Comparison of ENCODE assay signal across 19 cellular contexts in genomic region chr16:85825326-85825725, GRCh38. TPM values are rescaled to one million over a fixed set of nuclear protein-coding genes. Genes with fewer than 3 reads are reported as not detected.
DNase-seq lines count a peak whose midpoint lies in the region; ATAC-seq, FAIRE-seq and TF ChIP-seq lines count a peak whose summit lies in the region.
"Had no signal": no experiment of that assay in that cellular context is flagged by ENCODE, and none has a peak within 500 bp of the region (broad histone marks: within the 10 kb centered on the region; RNA-seq: fewer than 3 reads in every experiment).

No MANE protein-coding gene starts in this region.

- H3K4me3 ChIP-seq in DOHH2 (ENCODE audit: low read length) (no peak overlapping the region), HCT116 (replicated peaks in 1 of 2; ENCODE audit: low read depth in 1 of 2, low read length in 2 of 2) (no peak overlapping the region), GM12878 (no peak overlapping the region)
- H3K4me3 ChIP-seq: suprapubic skin had no signal

- TF ChIP-seq RAD21 in HCT116 (IDR thresholded peaks at IDR 0.05; ENCODE audit: low read depth) = no peak
- TF ChIP-seq RAD21 in GM12878 (IDR thresholded peaks at IDR 0.05; ENCODE audit: insufficient read depth, low read depth, low read length) = no peak; the same call in 1 of the 2 replicates

- POLR2A ChIA-PET in HCT116 (lab: Charles Lee) = no interaction called here
- POLR2A ChIA-PET in GM12878 (lab: Charles Lee) = interaction anchor here (1.0 kb wide), 1 partner anchor 77 kb away, joined by 7 read pairs; no protein-coding TSS in a partner anchor

- CTCF ChIA-PET in HCT116 (lab: Charles Lee) = no interaction called here
- CTCF ChIA-PET in GM12878 (lab: Yijun Ruan, JAX) = interaction anchor here (1.0 to 9.6 kb wide), 5 partner anchors 9 to 190 kb away, joined by 3 to 345 read pairs (median 295); partner anchors contain the start of gene IRF8

- in situ Hi-C loops in GM12878 (cut with MboI) = no loop called here

- H3K4me1 ChIP-seq in DOHH2 (ENCODE audit: control insufficient read depth, low read length) (peaks cover 66% of the 10 kb centered on the region), HCT116 (ENCODE audit: control insufficient read depth in 1 of 2, insufficient read depth in 2 of 2, low read length in 2 of 2) (peaks cover 2 to 10% of the 10 kb centered on the region in 2 experiments; a peak in 3 of 4 replicates), GM12878 (ENCODE audit: control insufficient read depth, insufficient read depth, low read length) (peaks cover 21% of the 10 kb centered on the region)

- FAIRE-seq in GM12878 (lab: Jason Lieb, UNC) = no peak
- FAIRE-seq: endometrium had no signal

- H2AFZ ChIP-seq in HCT116 (ENCODE audit: low read depth, low read length, poor library complexity, severe bottlenecking) (no peak overlapping the region), GM12878 (ENCODE audit: control insufficient read depth, low read depth, low read length) (no peak overlapping the region)

- BruUV-seq in HCT116 (replicated peaks; lab: Mats Ljungman, UMichigan) = no TSS peak
- BruUV-seq in GM12878 (replicated peaks; lab: Mats Ljungman, UMichigan) = no TSS peak

- H3K9ac ChIP-seq in HCT116 (ENCODE audit: low read length) (no peak overlapping the region), GM12878 (ENCODE audit: control insufficient read depth, insufficient read depth, low read length) (no peak overlapping the region)

- intact Hi-C loops in HCT116 (cut with micrococcal nuclease) = no loop called here
- intact Hi-C loops in GM12878 (cut with micrococcal nuclease; ENCODE audit: unreplicated experiment) = no loop called here
- intact Hi-C loops in posterior vena cava (cut with DNase I) = loop anchor here in 1 of 2 donors (10.0 kb wide), 1 partner anchor 159 kb away; no protein-coding TSS in a partner anchor
- intact Hi-C loops in left colon (cut with DNase I, micrococcal nuclease) = loop anchor here (10.0 kb wide), 1 partner anchor 159 kb away; no protein-coding TSS in a partner anchor

- DNase-seq in HCT116 (ENCODE audit: low read depth, low spot score) (no peak), GM12878 (ENCODE audit: low read depth, low spot score) (no peak), posterior vena cava (ENCODE audit: low spot score) (peak; percentile 45), UCSD-AML1 (lab: John Stamatoyannopoulos, UW; ENCODE audit: unreplicated experiment) (no peak), left colon (no peak)
- DNase-seq in stimulated activated CD8-positive, alpha-beta memory T cell treated with anti-CD3 and anti-CD28 coated beads, Interleukin-4, amount 100 ng/mL, for 48 hours = no peak
- no peak for DNase-seq in activated T-cell treated with anti-CD3 and anti-CD28 coated beads, Interleukin-2, amount 50 U/mL, for 48 hours
- DNase-seq: activated CD4-positive, alpha-beta T cell treated with anti-CD3 and anti-CD28 coated beads, Interleukin-2, amount 10 ng/mL, durations not matched to agents 24 days and 14 days; activated naive CD4-positive, alpha-beta T cell; foreskin fibroblast; GF-D8; hypothalamus; left cardiac atrium; NCI-H2029 treated with DMSO at 0.1 percent for 48 hours; OCI-M1; stimulated activated CD4-positive, alpha-beta T cell treated with anti-CD3 and anti-CD28 coated beads, Interleukin-2, amount 100 ng/mL, for 48 hours had no signal

- no peak for TF ChIP-seq EP300 in GM12878 (IDR thresholded peaks at IDR 0.05; ENCODE audit: borderline replicate concordance in 1 of 2, control insufficient read depth in 1 of 2, low read depth in 2 of 2, low read length in 2 of 2)

- 47% methylated on average over 9 of the region's 9 CpGs for WGBS in GM12878 (ENCODE audit: insufficient coverage, insufficient replicate concordance, low lambda C conversion rate, missing lambda C conversion rate)

- H3K27ac ChIP-seq in DOHH2 (ENCODE audit: low read depth, low read length) (no peak overlapping the region), HCT116 (ENCODE audit: low read depth, low read length) (no peak overlapping the region), GM12878 (ENCODE audit: control insufficient read depth, insufficient read depth) (no peak overlapping the region)
- H3K27ac ChIP-seq: suprapubic skin had no signal

- SMC1A ChIA-PET in GM12878 (lab: Charles Lee; ENCODE audit: uncharacterized antibody, unreplicated experiment) = interaction anchor here (1.3 to 8.3 kb wide), 3 partner anchors 72 to 191 kb away, joined by 6 to 229 read pairs (median 187); partner anchors contain the start of gene IRF8

- H3K9me3 ChIP-seq in DOHH2 (ENCODE audit: control insufficient read depth, insufficient read depth, low read length) = 0 out of 2 replicates have a peak, but pooled peaks cover 2% of the 10 kb centered on the region
- no peaks in the 10 kb centered on the region for H3K9me3 ChIP-seq in HCT116 (ENCODE audit: control insufficient read depth in 1 of 2, insufficient read depth in 1 of 2, low read depth in 1 of 2, low read length in 2 of 2)
- no peaks in the 10 kb centered on the region for H3K9me3 ChIP-seq in GM12878 (replicated peaks; ENCODE audit: control insufficient read depth, insufficient read depth, low read length)
- H3K9me3 ChIP-seq: suprapubic skin had no signal

- no peak for TF ChIP-seq POLR2A in HCT116 (IDR thresholded peaks at IDR 0.05; ENCODE audit: borderline replicate concordance, extremely low read depth, insufficient read depth, insufficient read length)
- no peak for TF ChIP-seq POLR2A in GM12878 (IDR thresholded peaks at IDR 0.05; ENCODE audit: low read depth, low read length)

- no peaks in the 10 kb centered on the region for H3K9me2 ChIP-seq in DOHH2 (replicated peaks; ENCODE audit: control insufficient read depth, low read length)
- H3K9me2 ChIP-seq in HCT116 (ENCODE audit: insufficient read depth) = no peaks in the 10 kb centered on the region

- peaks cover 12% of the 10 kb centered on the region for H3F3A ChIP-seq in DOHH2 (ENCODE audit: control insufficient read depth, insufficient read depth)

- no peaks in the 10 kb centered on the region for H3K36me3 ChIP-seq in DOHH2 (ENCODE audit: control insufficient read depth, low read length)
- H3K36me3 ChIP-seq in HCT116 (ENCODE audit: control insufficient read depth in 1 of 2, insufficient read depth in 2 of 2, low read length in 2 of 2) = no peaks in the 10 kb centered on the region
- H3K36me3 ChIP-seq in GM12878 (ENCODE audit: control insufficient read depth in 2 of 2, insufficient read depth in 2 of 2, low read length in 1 of 2) = no peaks in the 10 kb centered on the region
- H3K36me3 ChIP-seq: suprapubic skin had no signal

- TF ChIP-seq CTCF in DOHH2 (IDR thresholded peaks at IDR 0.05; ENCODE audit: low read depth, low read length, poor library complexity, severe bottlenecking) = peak; percentile 58
- peak in 2 of 3 experiments; percentile 29 to 38; a peak in 3 of 6 replicates for TF ChIP-seq CTCF in HCT116 (IDR thresholded peaks at IDR 0.05 in 2 of 3, conservative IDR thresholded peaks at IDR 0.05 in 1 of 3; ENCODE audit: borderline replicate concordance in 1 of 3, insufficient read depth in 1 of 3, low read depth in 2 of 3, low read length in 2 of 3)
- TF ChIP-seq CTCF in GM12878 (IDR thresholded peaks at IDR 0.05 in 2 of 3, conservative IDR thresholded peaks at IDR 0.05 in 1 of 3; ENCODE audit: control insufficient read depth in 2 of 3, extremely low read depth in 1 of 3, insufficient read depth in 1 of 3, low read depth in 3 of 3, low read length in 3 of 3) = peak; percentile 23 to 29 (median 26); a peak in 4 of 6 replicates

- RAD21 ChIA-PET in HCT116 (lab: Charles Lee; ENCODE audit: low non-redundant PET in 1 of 2, low total read pairs in 2 of 2, uncharacterized antibody in 2 of 2, unreplicated experiment in 2 of 2) = no interaction called here
- RAD21 ChIA-PET in GM12878 (lab: Charles Lee; ENCODE audit: unreplicated experiment) = interaction anchor here (1.0 to 9.6 kb wide), 2 partner anchors 73 to 164 kb away, joined by 3 to 211 read pairs; partner anchors contain the start of gene IRF8

- H3K27me3 ChIP-seq in DOHH2 (ENCODE audit: control insufficient read depth, low read length) (no peaks in the 10 kb centered on the region), HCT116 (ENCODE audit: insufficient read depth, low read length) (0 out of 2 replicates have a peak, but pooled peaks cover 4% of the 10 kb centered on the region), GM12878 (replicated peaks in 1 of 2; ENCODE audit: control insufficient read depth in 2 of 2, insufficient read depth in 2 of 2, low read length in 1 of 2) (no peaks in the 10 kb centered on the region)

- no peaks in the 10 kb centered on the region for H4K20me1 ChIP-seq in DOHH2 (ENCODE audit: control insufficient read depth, insufficient read depth, low read depth, low read length)
- no peaks in the 10 kb centered on the region for H4K20me1 ChIP-seq in HCT116 (ENCODE audit: insufficient read depth)
- no peaks in the 10 kb centered on the region for H4K20me1 ChIP-seq in GM12878 (ENCODE audit: control insufficient read depth, insufficient read depth)

- H3K79me2 ChIP-seq in DOHH2 (ENCODE audit: control insufficient read depth, low read length) = no peaks in the 10 kb centered on the region
- H3K79me2 ChIP-seq in HCT116 (ENCODE audit: insufficient read depth, low read length) = no peaks in the 10 kb centered on the region
- no peaks in the 10 kb centered on the region for H3K79me2 ChIP-seq in GM12878 (ENCODE audit: control insufficient read depth, insufficient read depth, low read length)

- ATAC-seq in HCT116 (no peak), GM12878 (peak; percentile 16; the same call in 2 of the 3 replicates), left colon (no peak)
- ATAC-seq: left cardiac atrium had no signal

- H3K4me2 ChIP-seq in DOHH2 (ENCODE audit: low read length) = no peak overlapping the region
- no peak overlapping the region for H3K4me2 ChIP-seq in HCT116 (ENCODE audit: low read length)
- no peak overlapping the region for H3K4me2 ChIP-seq in GM12878 (ENCODE audit: control insufficient read depth, insufficient read depth)

RNA-seq across cellular contexts. Expression of gene COX4I1, which starts 25.8 kb away (rescaled TPM):
- total RNA-seq in HCT116 (2021; ENCODE audit: unreplicated experiment) (839 TPM), GM12878 (2014; rRNA removed) (606 and 612 TPM in 2 replicates), GM12878 (2014; rRNA removed; fragmentation: Illumina TruSeq; extraction: Trizol) (473 and 480 TPM in 2 replicates), GM12878 (2021) (651 and 668 TPM in 2 replicates), posterior vena cava (100 to 1,000 TPM; 273 to 322 TPM), left colon (1,000 to 10,000 TPM; 1,115 to 1,368 TPM)
- polyA plus RNA-seq in HCT116 (2012) = 1,327 and 1,340 TPM in 2 replicates
- total RNA-seq in GM12878 (2013; cell fraction: nucleolus; rRNA removed) = 57.6 and 65.4 TPM in 2 replicates
- polyA plus RNA-seq in GM12878 (2011; ENCODE audit: low read depth) = 399 TPM
- polyA plus RNA-seq in GM12878 (2011; rRNA removed) (723 and 922 TPM in 2 replicates), GM12878 (2014; fragmentation: Illumina TruSeq; extraction: Trizol) (616 and 801 TPM in 2 replicates), GM12878 (2014; fragmentation: Nextera tagmentation; extraction: Ambion mirVana) (1,000 to 10,000 TPM; 1,747 to 1,889 TPM), GM12878 (2014; rRNA removed) (854 and 876 TPM in 2 replicates), GM12878 (2016; fragmentation: Nextera tagmentation; extraction: Ambion mirVana) (100 to 1,000 TPM; 889 to 942 TPM)
- 1,082 and 1,324 TPM in 2 replicates for polyA plus RNA-seq in GM12878 (2011; cell fraction: cytosol; rRNA removed)
- 520 and 608 TPM in 2 replicates for polyA plus RNA-seq in GM12878 (2011; cell fraction: nucleus; rRNA removed)
- polyA plus RNA-seq in GM12878 (2012) = 712 and 748 TPM in 2 replicates
- 340 and 443 TPM in 2 replicates for polyA minus RNA-seq in GM12878 (2011; rRNA and poly(A)+ RNA removed)
- 106 and 140 TPM in 2 replicates for polyA minus RNA-seq in GM12878 (2011; cell fraction: cytosol; rRNA and poly(A)+ RNA removed)
- 58.5 and 67.8 TPM in 2 replicates for polyA minus RNA-seq in GM12878 (2011; cell fraction: nucleus; rRNA and poly(A)+ RNA removed)

RNA-seq across cellular contexts. Expression of gene EMC8, which starts 26.0 kb away (rescaled TPM):
- 73.0 TPM for total RNA-seq in HCT116 (2021; ENCODE audit: unreplicated experiment)
- polyA plus RNA-seq in HCT116 (2012) = 53.7 and 56.0 TPM in 2 replicates
- total RNA-seq in GM12878 (2013; cell fraction: nucleolus; rRNA removed) = 32.6 and 34.2 TPM in 2 replicates
- total RNA-seq in GM12878 (2014; rRNA removed) = 29.4 and 29.7 TPM in 2 replicates
- 27.0 and 30.1 TPM in 2 replicates for total RNA-seq in GM12878 (2014; rRNA removed; fragmentation: Illumina TruSeq; extraction: Trizol)
- total RNA-seq in GM12878 (2021) = 34.4 and 40.1 TPM in 2 replicates
- 8.0 TPM for polyA plus RNA-seq in GM12878 (2011; ENCODE audit: low read depth)
- polyA plus RNA-seq in GM12878 (2011; rRNA removed) = 19.9 and 36.9 TPM in 2 replicates
- 33.4 and 45.7 TPM in 2 replicates for polyA plus RNA-seq in GM12878 (2011; cell fraction: cytosol; rRNA removed)
- 30.6 and 33.4 TPM in 2 replicates for polyA plus RNA-seq in GM12878 (2011; cell fraction: nucleus; rRNA removed)
- 11.6 and 14.6 TPM in 2 replicates for polyA plus RNA-seq in GM12878 (2012)
- 14.9 and 17.8 TPM in 2 replicates for polyA plus RNA-seq in GM12878 (2014; fragmentation: Illumina TruSeq; extraction: Trizol)
- 10 to 100 TPM in 1 of 2 experiments, 1 to 10 TPM in 1; 7.8 to 16.5 TPM for polyA plus RNA-seq in GM12878 (2014; fragmentation: Nextera tagmentation; extraction: Ambion mirVana)
- polyA plus RNA-seq in GM12878 (2014; rRNA removed) = 45.2 and 50.9 TPM in 2 replicates
- polyA plus RNA-seq in GM12878 (2016; fragmentation: Nextera tagmentation; extraction: Ambion mirVana) = 10 to 100 TPM; 59.8 to 62.0 TPM
- polyA minus RNA-seq in GM12878 (2011; rRNA and poly(A)+ RNA removed) = 34.0 and 42.8 TPM in 2 replicates
- polyA minus RNA-seq in GM12878 (2011; cell fraction: cytosol; rRNA and poly(A)+ RNA removed) = 17.5 and 20.7 TPM in 2 replicates
- 14.7 and 35.0 TPM in 2 replicates for polyA minus RNA-seq in GM12878 (2011; cell fraction: nucleus; rRNA and poly(A)+ RNA removed)
- 10 to 100 TPM; 17.4 to 19.4 TPM for total RNA-seq in posterior vena cava
- 10 to 100 TPM; 31.2 to 31.3 TPM for total RNA-seq in left colon

Comparison
In these comparisons a context has a peak if more than half of its experiments do, and no peak if none do; other contexts are left out.
1. intact Hi-C loops: an anchor here in left colon (10.0 kb wide); none called in HCT116 and GM12878.